Comparison of ENCODE assay signal across 31 cellular contexts in the genomic region with DNA sequence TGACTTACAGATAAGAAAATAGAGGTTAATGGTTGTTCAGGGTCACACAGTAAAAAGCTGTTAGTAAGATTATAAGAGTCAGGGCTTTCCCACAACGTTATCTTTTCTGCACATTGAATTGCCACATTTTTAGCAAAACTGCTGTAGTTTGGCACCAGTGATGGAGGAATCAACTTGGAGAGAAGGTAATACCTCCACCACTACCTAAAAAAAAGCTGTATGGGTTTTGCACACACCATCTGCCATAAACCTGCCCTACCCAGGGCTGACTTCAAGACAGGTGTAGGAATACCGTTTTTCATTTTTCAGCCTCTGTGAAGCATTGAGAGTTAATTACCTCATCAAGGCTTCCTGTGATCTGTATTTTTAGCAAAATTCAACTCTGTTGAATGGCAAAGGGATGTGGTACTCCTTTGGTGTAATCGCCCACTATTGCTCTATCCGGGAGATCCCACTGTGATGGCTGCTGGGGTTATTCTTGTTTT.
"Had no signal": no experiment of that assay in that cellular context is flagged by ENCODE, and none has a peak within 500 bp of the region (broad histone marks: within the 10 kb centered on the region; RNA-seq: fewer than 3 reads in every experiment).

No MANE protein-coding gene starts in this region.

- H3K27ac ChIP-seq: brain microvascular endothelial cell, KMS-11, SJCRH30, SK-N-MC, WERI-Rb-1 had no signal

- H3K4me3 ChIP-seq: SJCRH30, SK-N-MC had no signal

- DNase-seq: activated CD4-positive, alpha-beta memory T cell treated with anti-CD3 and anti-CD28 coated beads, Interleukin-2, amount 10 ng/mL, durations not matched to agents 7 days and 5 days; activated CD4-positive, alpha-beta T cell treated with anti-CD3 and anti-CD28 coated beads for 1 hour; activated CD4-positive, alpha-beta T cell treated with anti-CD3 and anti-CD28 coated beads for 48 hours; activated CD4-positive, CD25-positive, alpha-beta regulatory T cell; activated CD8-positive, alpha-beta memory T cell treated with anti-CD3 and anti-CD28 coated beads for 24 hours; activated CD8-positive, alpha-beta memory T cell treated with anti-CD3 and anti-CD28 coated beads, Interleukin-2, amount 10 ng/mL, durations not matched to agents 7 days and 5 days; activated CD8-positive, alpha-beta memory T cell treated with anti-CD3 and anti-CD28 coated beads, Interleukin-2, amount 50 U/mL, for 48 hours; activated effector memory CD4-positive, alpha-beta T cell treated with anti-CD3 and anti-CD28 coated beads, Interleukin-2, amount 50 U/mL, for 16 hours; activated naive CD4-positive, alpha-beta T cell; activated naive CD4-positive, alpha-beta T cell treated with anti-CD3 and anti-CD28 coated beads, Interleukin-2, amount 50 U/mL, for 16 hours; activated naive CD8-positive, alpha-beta T cell treated with anti-CD3 and anti-CD28 coated beads for 36 hours; activated T-cell treated with anti-CD3 and anti-CD28 coated beads, Interleukin-2, amount 50 U/mL, for 72 hours; amniotic stem cell; aorta; brain microvascular endothelial cell; central memory CD4-positive, alpha-beta T cell; NCI-H1105; NCI-H1417 treated with DMSO at 0.1 percent for 48 hours; NCI-H187 treated with DMSO at 0.1 percent for 48 hours; NCI-H2081 treated with DMSO at 0.1 percent for 48 hours; NCI-H510A; NCI-H526; NCI-H774; SHP77; SJCRH30; T1000; WERI-Rb-1 had no signal

- H3K27me3 ChIP-seq: brain microvascular endothelial cell, SJCRH30 had no signal

- ATAC-seq: activated CD8-positive, alpha-beta memory T cell treated with anti-CD3 and anti-CD28 coated beads, Interleukin-2, amount 10 ng/mL, durations not matched to agents 7 days and 5 days; activated T-cell treated with anti-CD3 and anti-CD28 coated beads, Interleukin-2, amount 50 U/mL, for 72 hours; activated T-helper 17 cell treated with anti-CD3 and anti-CD28 coated beads, Interleukin-2, amount 50 U/mL, for 72 hours; Panc1 had no signal

- H3K36me3 ChIP-seq: brain microvascular endothelial cell, WERI-Rb-1 had no signal

- H3K4me1 ChIP-seq: SJCRH30 had no signal

- H3K4me2 ChIP-seq: KMS-11 had no signal

- H3K9ac ChIP-seq: KMS-11 had no signal

- H3K9me3 ChIP-seq: SJCRH30 had no signal
